Comparison of ENCODE assay signal across 1 cellular context in the genomic region with DNA sequence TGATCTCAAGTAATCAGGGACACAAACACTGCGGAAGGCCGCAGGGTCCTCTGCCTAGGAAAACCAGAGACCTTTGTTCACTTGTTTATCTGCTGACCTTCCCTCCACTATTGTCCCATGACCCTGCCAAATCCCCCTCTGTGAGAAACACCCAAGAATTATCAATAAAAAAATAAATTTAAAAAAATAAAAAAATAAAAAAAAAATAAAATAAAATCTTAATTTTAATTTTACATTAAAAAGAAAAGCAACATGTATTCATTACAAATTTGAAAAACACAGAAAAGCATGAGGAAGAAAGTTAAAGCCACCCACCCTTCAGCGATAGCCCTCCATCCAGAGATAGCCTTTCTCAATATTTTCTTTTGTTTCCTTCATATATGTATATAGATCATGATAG.
DNase-seq lines count a peak whose midpoint lies in the region; ATAC-seq and TF ChIP-seq lines count a peak whose summit lies in the region.
"Not testable (repeated sequence)": the region's sequence is repeated elsewhere in the genome, so short reads cannot be mapped to it uniquely, and the experiment has no call there.

No MANE protein-coding gene starts in this region.

- CTCF ChIA-PET in WTC11 (lab: Charles Lee): not testable (repeated sequence)

- H3K36me3 Mint-ChIP-seq in WTC11: not testable (repeated sequence)

- not testable (repeated sequence) for H3K27me3 Mint-ChIP-seq in WTC11 (ENCODE audit: low read depth)

- H3K4me1 Mint-ChIP-seq in WTC11: not testable (repeated sequence)

- H3K9me3 Mint-ChIP-seq in WTC11: not testable (repeated sequence)

- H3K4me3 Mint-ChIP-seq in WTC11: not testable (repeated sequence)

- H3K27ac Mint-ChIP-seq in WTC11: not testable (repeated sequence)

- TF ChIP-seq CTCF in WTC11 (IDR thresholded peaks at IDR 0.05): not testable (repeated sequence)

- ATAC-seq in WTC11: not testable (repeated sequence)

- not testable (repeated sequence) for DNase-seq in WTC11 (ENCODE audit: low spot score)

- POLR2A ChIA-PET in WTC11 (lab: Charles Lee): not testable (repeated sequence)

TF ChIP-seq in WTC11, 78 proteins besides CTCF, POLR2A, EP300 and RAD21:
- TF ChIP-seq HMGA2 (CRISPR knock-in tag; IDR thresholded peaks at IDR 0.05): peak; percentile 94
TF ChIP-seq in WTC11: peak in this region for 1; not testable (repeated sequence) for 77.
